Comparison of ENCODE assay signal across 8 cellular contexts in genomic region chr5:176388341-176389113, GRCh38. TPM values are rescaled to one million over a fixed set of nuclear protein-coding genes. Genes with fewer than 3 reads are reported as not detected.
DNase-seq lines count a peak whose midpoint lies in the region; ATAC-seq, FAIRE-seq and TF ChIP-seq lines count a peak whose summit lies in the region.

Gene HIGD2A (plus strand): TSS chr5:176388751. CDS start chr5:176388820, 69 bp downstream.
Gene NOP16 (minus strand): TSS chr5:176388598. CDS start chr5:176388539, 59 bp downstream.

- peaks cover 0 to 29% of the 10 kb centered on the region in 2 experiments for H3K79me2 ChIP-seq in H1 (ENCODE audit: control insufficient read depth in 1 of 2, insufficient read depth in 2 of 2, low read length in 2 of 2)

- peak within 1 kb of the TSS; percentile 86 to 91 for H3K4me2 ChIP-seq in H1 (ENCODE audit: insufficient read depth in 1 of 2, low read depth in 2 of 2, low read length in 2 of 2)

- POLR2A ChIA-PET in H1 (lab: Charles Lee; ENCODE audit: partially characterized antibody), result interaction anchor here (0.6 to 10.2 kb wide), 19 partner anchors 8 to 209 kb away, joined by 3 to 93 read pairs (median 4); partner anchors contain the start of genes ARL10, FAF2, KIAA1191 and RNF44

- H3K27ac ChIP-seq in H1 (ENCODE audit: low read depth, low read length), result peak within 1 kb of the TSS; percentile 98

- peak within 1 kb of the TSS; percentile 81; the same call in 1 of the 2 replicates for H2BK12ac ChIP-seq in H1 (ENCODE audit: low read depth, low read length)

- peaks cover 3 to 4% of the 10 kb centered on the region in 2 experiments for H4K20me1 ChIP-seq in H1 (replicated peaks in 1 of 2; ENCODE audit: control insufficient read depth in 1 of 2, insufficient read depth in 2 of 2, low read length in 2 of 2)

- H3K23ac ChIP-seq in H1 (ENCODE audit: insufficient read length), result no peak within 1 kb of the TSS

- H3K4me1 Mint-ChIP-seq in memory B cell, result peaks cover 13% of the 10 kb centered on the region

- H3K27ac Mint-ChIP-seq in memory B cell, result peak within 1 kb of the TSS; percentile 96

- H2BK20ac ChIP-seq in H1 (ENCODE audit: low read length), result no peak within 1 kb of the TSS

- no peak within 1 kb of the TSS for H2BK120ac ChIP-seq in H1 (replicated peaks; ENCODE audit: low read depth, low read length)

- peak in 1 of 2 experiments; percentile 66; a peak in 1 of 3 replicates for TF ChIP-seq EP300 in H1 (IDR thresholded peaks at IDR 0.05; ENCODE audit: borderline replicate concordance in 1 of 2, low read depth in 2 of 2, low read length in 2 of 2)

- peak within 1 kb of the TSS; percentile 66; the same call in 1 of the 2 replicates for H2AK5ac ChIP-seq in H1 (ENCODE audit: low read depth, low read length)

- peak; percentile 96 for FAIRE-seq in H1 (lab: Jason Lieb, UNC)

- peak within 1 kb of the TSS; percentile 86 for H4K5ac ChIP-seq in H1 (ENCODE audit: insufficient read length, low read depth, low read length)

- peak within 1 kb of the TSS; percentile 96 for H3K4me3 Mint-ChIP-seq in memory B cell

- CTCF ChIA-PET in H1 (lab: Charles Lee; ENCODE audit: partially characterized antibody), result interaction anchor here (1.2 kb wide), 1 partner anchor 271 kb away, joined by 3 read pairs; no protein-coding TSS in a partner anchor

- H2AFZ ChIP-seq in H1 (ENCODE audit: low read length), result peak within 1 kb of the TSS; percentile 93; the same call in 1 of the 2 replicates

- H3K27me3 Mint-ChIP-seq in memory B cell, result no peaks in the 10 kb centered on the region

- H3K14ac ChIP-seq in H1 (ENCODE audit: insufficient read length), result no peak within 1 kb of the TSS

- peak within 1 kb of the TSS; percentile 90 for H3K56ac ChIP-seq in H1 (replicated peaks; ENCODE audit: insufficient read length, low read depth, low read length)

- peaks cover 7% of the 10 kb centered on the region; the same call in 1 of the 2 replicates for H3K79me1 ChIP-seq in H1 (ENCODE audit: low read depth, low read length)

- WGBS in H1 (ENCODE audit: extremely low coverage in 1 of 2, insufficient coverage in 1 of 2, insufficient read length in 1 of 2, insufficient replicate concordance in 2 of 2, low coverage in 1 of 2, low lambda C conversion rate in 2 of 2, missing lambda C conversion rate in 1 of 2), 2 experiments, result 0% methylated on average over 57 of the region's 59 CpGs; no CpG with 5 or more reads in 1 of the 2 experiments

- H3K9me3 ChIP-seq in H1 (ENCODE audit: insufficient read depth in 2 of 2, low read depth in 1 of 2, low read length in 1 of 2), result no peaks in the 10 kb centered on the region

- TF ChIP-seq POLR2A in H1 (IDR thresholded peaks at IDR 0.05; ENCODE audit: control extremely low read depth in 1 of 2, low read depth in 2 of 2, low read length in 2 of 2), result peak; percentile 82 to 87

- H3K9me3 Mint-ChIP-seq in memory B cell, result no peaks in the 10 kb centered on the region

- H4K91ac ChIP-seq in H1 (replicated peaks; ENCODE audit: insufficient read length, low read length), result peak within 1 kb of the TSS; percentile 77

- no peaks in the 10 kb centered on the region for H3K27me3 ChIP-seq in H1 (replicated peaks in 1 of 4; ENCODE audit: control insufficient read depth in 3 of 4, extremely low read depth in 1 of 4, insufficient read depth in 3 of 4, low read length in 3 of 4)

- H3K18ac ChIP-seq in H1 (ENCODE audit: extremely low read depth, low read length), result peak within 1 kb of the TSS; percentile 91

- H3K4ac ChIP-seq in H1 (replicated peaks; ENCODE audit: insufficient read length, low read depth, low read length), result no peak within 1 kb of the TSS

- peak within 1 kb of the TSS; percentile 61; the same call in 1 of the 2 replicates for H2BK15ac ChIP-seq in H1 (ENCODE audit: low read length)

- H3K36me3 ChIP-seq in H1 (ENCODE audit: control insufficient read depth in 2 of 4, insufficient read depth in 4 of 4, low read length in 3 of 4), result peaks cover 16 to 29% (median 19%) of the 10 kb centered on the region in 4 experiments

- no peak for TF ChIP-seq RAD21 in H1 (IDR thresholded peaks at IDR 0.05 in 1 of 2, conservative IDR thresholded peaks at IDR 0.05 in 1 of 2; ENCODE audit: low read depth in 2 of 2, low read length in 2 of 2)

- ATAC-seq in GM21360 (IDR thresholded peaks at IDR 0.05; ENCODE audit: unreplicated experiment) (peak; percentile 84), memory B cell (ENCODE audit: low read depth) (peak; percentile 83)

- peaks cover 9% of the 10 kb centered on the region; the same call in 1 of the 2 replicates for H3K23me2 ChIP-seq in H1 (ENCODE audit: low read depth, low read length)

- H3K9ac ChIP-seq in H1 (replicated peaks in 1 of 4; ENCODE audit: extremely low read depth in 1 of 4, low read depth in 3 of 4, low read length in 3 of 4), result peak within 1 kb of the TSS; percentile 86 to 99 (median 95)

- peaks cover 14% of the 10 kb centered on the region for H3K36me3 Mint-ChIP-seq in memory B cell

- no peak for TF ChIP-seq CTCF in H1 (IDR thresholded peaks at IDR 0.05; ENCODE audit: control extremely low read depth in 1 of 3, insufficient read depth in 1 of 3, low read depth in 1 of 3, low read length in 3 of 3)

- DNase-seq in COLO668 (lab: John Stamatoyannopoulos, UW; ENCODE audit: unreplicated experiment), result peak; percentile 97
- peak; percentile 95 for DNase-seq in HT1080 (ENCODE audit: low read depth)
- peak; percentile 99 for DNase-seq in NOMO-1 treated with DMSO at 0.1 percent for 48 hours (lab: John Stamatoyannopoulos, UW; ENCODE audit: unreplicated experiment)
- DNase-seq in activated CD8-positive, alpha-beta memory T cell treated with anti-CD3 and anti-CD28 coated beads for 4 hours (ENCODE audit: low read depth in 2 of 2), result peak; percentile 98 to 99
- peak; percentile 93 to 96 for DNase-seq in H1 (ENCODE audit: low read depth in 1 of 2, low spot score in 2 of 2)
- peak; percentile 94 to 97 for DNase-seq in memory B cell (ENCODE audit: low spot score in 2 of 2)
- DNase-seq in stimulated activated CD8-positive, alpha-beta memory T cell treated with anti-CD3 and anti-CD28 coated beads, Interleukin-12 subunit alpha, Interleukin-12 subunit beta, amount 100 ng/mL, for 24 hours (ENCODE audit: extremely low read depth), result peak; percentile 100

- peak within 1 kb of the TSS; percentile 98 for H2BK5ac ChIP-seq in H1 (ENCODE audit: low read depth, low read length)

- peak within 1 kb of the TSS; percentile 92 to 96 (median 95) for H3K4me3 ChIP-seq in H1 (ENCODE audit: extremely low read depth in 1 of 4, insufficient read depth in 2 of 4, low read depth in 3 of 4, low read length in 4 of 4)

- H3K4me1 ChIP-seq in H1 (replicated peaks in 1 of 4; ENCODE audit: control insufficient read depth in 3 of 4, insufficient read depth in 4 of 4, low read length in 3 of 4), result peaks cover 0 to 5% (median 1%) of the 10 kb centered on the region in 4 experiments; a peak in 2 of 7 replicates

- H4K8ac ChIP-seq in H1 (ENCODE audit: extremely low read depth, insufficient read depth, low read length), result peak within 1 kb of the TSS; percentile 98; the same call in 1 of the 2 replicates

TF ChIP-seq in H1, 55 proteins besides CTCF, POLR2A, EP300 and RAD21 (continues in another document):
- TF ChIP-seq KDM1A (IDR thresholded peaks at IDR 0.05; ENCODE audit: borderline replicate concordance, low read length) (no peak), CREB1 (IDR thresholded peaks at IDR 0.05) (peak; percentile 62), CBX8 (IDR thresholded peaks at IDR 0.05; ENCODE audit: borderline replicate concordance, low read depth, low read length) (no peak), TCF12 (IDR thresholded peaks at IDR 0.05; ENCODE audit: low read depth, low read length) (no peak), ASH2L (IDR thresholded peaks at IDR 0.05; ENCODE audit: low read length) (peak; percentile 78), RNF2 (IDR thresholded peaks at IDR 0.05; ENCODE audit: borderline replicate concordance, low read depth, low read length, missing control alignments, poor library complexity, severe bottlenecking) (no peak), SIX5 (IDR thresholded peaks at IDR 0.05; ENCODE audit: low read depth, low read length) (peak; percentile 79), CBX5 (IDR thresholded peaks at IDR 0.05; ENCODE audit: low read depth, low read length) (no peak), RFX5 (IDR thresholded peaks at IDR 0.05; ENCODE audit: borderline replicate concordance, low read depth, low read length) (0 out of 2 replicates have a peak, but pooled peaks have one; percentile 8), TAF1 (IDR thresholded peaks at IDR 0.05; ENCODE audit: low read depth, low read length) (peak; percentile 88; the same call in 1 of the 2 replicates), PHF8 (conservative IDR thresholded peaks at IDR 0.05; ENCODE audit: low read depth, low read length) (peak; percentile 95), FOSL1 (IDR thresholded peaks at IDR 0.05; ENCODE audit: insufficient read depth, low read depth, low read length) (no peak)

RNA-seq across cellular contexts. Expression of gene HIGD2A, which starts in this region (rescaled TPM):
- total RNA-seq in HT1080 (2014; rRNA removed; shearing (Covaris generic)), result 231 and 320 TPM in 2 replicates
- polyA plus RNA-seq in HT1080 (2015; cell fraction: cytosol; rRNA removed), result 215 TPM in 2 replicates
- 48.1 and 57.9 TPM in 2 replicates for polyA plus RNA-seq in HT1080 (2015; cell fraction: nucleus; rRNA removed)
- total RNA-seq in H1 (2021; fragmentation: NEBNext Ultra II Directional; extraction: Animal tissue kit (Norgen Biotek cat#: 25700)), result 95.5 and 104 TPM in 2 replicates
- 264 and 314 TPM in 2 replicates for polyA plus RNA-seq in H1 (2011; rRNA removed)
- 196 TPM for polyA plus RNA-seq in H1 (2011; cell fraction: cytosol; rRNA removed)
- 124 TPM for polyA plus RNA-seq in H1 (2011; cell fraction: nucleus; rRNA removed)
- polyA plus RNA-seq in H1 (2012, experiment 1 of 2), result 111 to 147 TPM (median 133 TPM) in 4 replicates
- 246 TPM for polyA plus RNA-seq in H1 (2012, experiment 2 of 2)
- polyA plus RNA-seq in H1 (2013, experiment 1 of 2), result 173 TPM
- 166 TPM for polyA plus RNA-seq in H1 (2013, experiment 2 of 2)
- polyA minus RNA-seq in H1 (2011; rRNA and poly(A)+ RNA removed), result 41.8 and 42.5 TPM in 2 replicates
- 61.7 TPM for polyA minus RNA-seq in H1 (2011; cell fraction: cytosol; rRNA and poly(A)+ RNA removed)
- 40.2 TPM for polyA minus RNA-seq in H1 (2011; cell fraction: nucleus; rRNA and poly(A)+ RNA removed)

RNA-seq across cellular contexts. Expression of gene NOP16, which starts in this region (rescaled TPM):
- 88.6 and 94.4 TPM in 2 replicates for total RNA-seq in HT1080 (2014; rRNA removed; shearing (Covaris generic))
- polyA plus RNA-seq in HT1080 (2015; cell fraction: cytosol; rRNA removed), result 79.6 and 92.1 TPM in 2 replicates
- 91.6 and 110 TPM in 2 replicates for polyA plus RNA-seq in HT1080 (2015; cell fraction: nucleus; rRNA removed)
- 65.2 and 65.9 TPM in 2 replicates for total RNA-seq in H1 (2021; fragmentation: NEBNext Ultra II Directional; extraction: Animal tissue kit (Norgen Biotek cat#: 25700))
- polyA plus RNA-seq in H1 (2011; rRNA removed), result 46.9 and 49.7 TPM in 2 replicates
- polyA plus RNA-seq in H1 (2011; cell fraction: cytosol; rRNA removed), result 89.6 TPM
- polyA plus RNA-seq in H1 (2011; cell fraction: nucleus; rRNA removed), result 62.6 TPM
- 82.9 to 108 TPM (median 85.4 TPM) in 4 replicates for polyA plus RNA-seq in H1 (2012, experiment 1 of 2)
- polyA plus RNA-seq in H1 (2012, experiment 2 of 2), result 39.9 TPM
- polyA plus RNA-seq in H1 (2013, experiment 1 of 2), result 57.2 TPM
- polyA plus RNA-seq in H1 (2013, experiment 2 of 2), result 59.9 TPM
- polyA minus RNA-seq in H1 (2011; rRNA and poly(A)+ RNA removed), result 21.0 and 23.8 TPM in 2 replicates
- 36.3 TPM for polyA minus RNA-seq in H1 (2011; cell fraction: cytosol; rRNA and poly(A)+ RNA removed)
- polyA minus RNA-seq in H1 (2011; cell fraction: nucleus; rRNA and poly(A)+ RNA removed), result 34.0 TPM

Comparison
In these comparisons a context has a peak if more than half of its experiments do, and no peak if none do; other contexts are left out.
1. Peak in every context shown above with its lines: DNase-seq, ATAC-seq, H3K4me3 ChIP-seq and H3K27ac ChIP-seq.